ENCODE assay signal across 12 cellular contexts in genomic region chr17:20122236-20122879, GRCh38.
A peak's percentile ranks its signal among the peaks of the same experiment; 100 is the strongest.
DNase-seq lines count a peak whose midpoint lies in the region; ATAC-seq and TF ChIP-seq lines count a peak whose summit lies in the region.
"Had no signal": no experiment of that assay in that cellular context is flagged by ENCODE, and none has a peak within 500 bp of the region (broad histone marks: within the 10 kb centered on the region; RNA-seq: fewer than 3 reads in every experiment).

No MANE protein-coding gene starts in this region.

- H3K9me3 ChIP-seq in Caco-2 = no peaks in the 10 kb centered on the region
- H3K9me3 ChIP-seq in neuronal stem cell (replicated peaks in 1 of 2; ENCODE audit: control insufficient read depth in 2 of 2, insufficient read depth in 1 of 2, low read depth in 1 of 2, low read length in 2 of 2) = no peaks in the 10 kb centered on the region

- no peak overlapping the region for H2BK120ac ChIP-seq in neuronal stem cell (ENCODE audit: low read depth, low read length)

- no peaks in the 10 kb centered on the region for H3K9me3 Mint-ChIP-seq in Caco-2 (ENCODE audit: unreplicated experiment)
- no peaks in the 10 kb centered on the region for H3K9me3 Mint-ChIP-seq in activated naive CD4-positive, alpha-beta T cell treated with anti-CD3 and anti-CD28 coated beads for 36 hours
- H3K9me3 Mint-ChIP-seq: CD4-positive, alpha-beta T cell; T-cell had no signal

- no peak overlapping the region for H3K4me2 ChIP-seq in neuronal stem cell (ENCODE audit: insufficient read depth, low read length, poor library complexity, severe bottlenecking)

- intact Hi-C loops in Caco-2 (cut with micrococcal nuclease; ENCODE audit: unreplicated experiment) = no loop called here
- intact Hi-C loops in dorsolateral prefrontal cortex (cut with DNase I) = loop anchor here (1.0 to 5.0 kb wide), 6 partner anchors 65 to 195 kb away; partner anchors contain the start of gene SPECC1 (in 1 of the 2)
- intact Hi-C loops in activated naive CD4-positive, alpha-beta T cell treated with anti-CD3 and anti-CD28 coated beads for 36 hours (cut with micrococcal nuclease) = no loop called here

- peaks cover 5% of the 10 kb centered on the region for H3K4me1 Mint-ChIP-seq in Caco-2 (ENCODE audit: low read depth, unreplicated experiment)
- no peaks in the 10 kb centered on the region for H3K4me1 Mint-ChIP-seq in activated naive CD4-positive, alpha-beta T cell treated with anti-CD3 and anti-CD28 coated beads for 36 hours (ENCODE audit: low read depth)
- H3K4me1 Mint-ChIP-seq: T-cell had no signal

- POLR2A ChIA-PET in Caco-2 (lab: Charles Lee) = no interaction called here

- H2BK12ac ChIP-seq in neuronal stem cell (ENCODE audit: low read length) = no peak overlapping the region

- peak overlapping the region; percentile 57 for H3K23ac ChIP-seq in neuronal stem cell (ENCODE audit: low read depth, low read length, poor library complexity)

- H2AK5ac ChIP-seq in neuronal stem cell (ENCODE audit: low read depth, low read length) = peak overlapping the region; percentile 8

- no peak overlapping the region for H4K91ac ChIP-seq in neuronal stem cell (ENCODE audit: low read depth, low read length, poor library complexity)

- no peak overlapping the region for H3K14ac ChIP-seq in neuronal stem cell (ENCODE audit: low read length)

- peak overlapping the region in 58 of 59 donors; percentile 49 to 93 (median 86) for H3K27ac ChIP-seq in dorsolateral prefrontal cortex
- H3K27ac ChIP-seq in neuronal stem cell (replicated peaks; ENCODE audit: low read length) = no peak overlapping the region

- H3K27ac Mint-ChIP-seq in Caco-2 (ENCODE audit: unreplicated experiment) = peak overlapping the region; percentile 5
- H3K27ac Mint-ChIP-seq in activated naive CD4-positive, alpha-beta T cell treated with anti-CD3 and anti-CD28 coated beads for 36 hours = no peak overlapping the region
- H3K27ac Mint-ChIP-seq: CD4-positive, alpha-beta T cell; T-cell had no signal

- H3K36me3 ChIP-seq in Caco-2 (ENCODE audit: control insufficient read depth, insufficient read depth, low read length) (no peaks in the 10 kb centered on the region), neuronal stem cell (replicated peaks in 1 of 2; ENCODE audit: control insufficient read depth in 2 of 2, insufficient read depth in 2 of 2, low read length in 2 of 2) (no peaks in the 10 kb centered on the region)

- no peaks in the 10 kb centered on the region for H3K79me1 ChIP-seq in neuronal stem cell (ENCODE audit: low read depth, low read length)

- no peak overlapping the region for H3K4ac ChIP-seq in neuronal stem cell (ENCODE audit: low read length)

- no peak overlapping the region for H3K9ac ChIP-seq in neuronal stem cell (ENCODE audit: low read depth, low read length, poor library complexity)

- WGBS in neuronal stem cell (ENCODE audit: extremely low coverage in 2 of 2, insufficient read length in 2 of 2, insufficient replicate concordance in 1 of 2), 2 donors = no CpG with 5 or more reads among the region's 8 CpGs

- DNase-seq in Caco-2 (no peak), MV-4-11 (lab: John Stamatoyannopoulos, UW) (peak; percentile 88), dorsolateral prefrontal cortex (peak in 1 of 10 donors; percentile 30), neuronal stem cell (ENCODE audit: low spot score) (no peak), NCI-H2029 (lab: John Stamatoyannopoulos, UW) (no peak)
- no peak for DNase-seq in activated naive CD4-positive, alpha-beta T cell treated with anti-CD3 and anti-CD28 coated beads for 36 hours
- DNase-seq: cortex of kidney, NCI-H187 treated with DMSO at 0.1 percent for 48 hours had no signal

- H3K27me3 Mint-ChIP-seq in Caco-2 (ENCODE audit: insufficient read depth, unreplicated experiment) = peaks cover 6% of the 10 kb centered on the region
- H3K27me3 Mint-ChIP-seq in activated naive CD4-positive, alpha-beta T cell treated with anti-CD3 and anti-CD28 coated beads for 36 hours (ENCODE audit: low read depth) = no peaks in the 10 kb centered on the region

- H3K27me3 ChIP-seq in Caco-2 (replicated peaks; ENCODE audit: control insufficient read depth, insufficient read depth, low read length) (no peaks in the 10 kb centered on the region), dorsolateral prefrontal cortex (no peaks in the 10 kb centered on the region), neuronal stem cell (ENCODE audit: control insufficient read depth in 3 of 3, insufficient read depth in 3 of 3, low read depth in 1 of 3, low read length in 3 of 3) (peaks cover 0 to 3% (median 0%) of the 10 kb centered on the region in 3 experiments)

- H4K8ac ChIP-seq in neuronal stem cell (ENCODE audit: low read depth, low read length) = no peak overlapping the region

- H3K18ac ChIP-seq in neuronal stem cell (ENCODE audit: low read length) = no peak overlapping the region

- no peak overlapping the region for H3K4me3 Mint-ChIP-seq in Caco-2 (ENCODE audit: unreplicated experiment)
- no peak overlapping the region for H3K4me3 Mint-ChIP-seq in activated naive CD4-positive, alpha-beta T cell treated with anti-CD3 and anti-CD28 coated beads for 36 hours
- H3K4me3 Mint-ChIP-seq: CD4-positive, alpha-beta T cell; T-cell had no signal

- no peak overlapping the region for H2AFZ ChIP-seq in neuronal stem cell (ENCODE audit: low read length)

- H2BK5ac ChIP-seq in neuronal stem cell (ENCODE audit: low read length) = no peak overlapping the region

- H3K4me1 ChIP-seq in Caco-2 (no peaks in the 10 kb centered on the region), neuronal stem cell (ENCODE audit: control insufficient read depth in 2 of 2, insufficient read depth in 1 of 2, low read depth in 1 of 2, low read length in 2 of 2) (no peaks in the 10 kb centered on the region)

- BruUV-seq in Caco-2 (replicated peaks; lab: Mats Ljungman, UMichigan) = no TSS peak

- CTCF ChIA-PET in Caco-2 (lab: Charles Lee) = interaction anchor here (0.5 to 1.4 kb wide), 5 partner anchors 68 to 630 kb away, joined by 3 to 8 read pairs (median 3); no protein-coding TSS in a partner anchor
- CTCF ChIA-PET in activated naive CD4-positive, alpha-beta T cell treated with anti-CD3 and anti-CD28 coated beads for 36 hours (lab: Charles Lee) = interaction anchor here (0.6 to 3.8 kb wide), 14 partner anchors 22 to 199 kb away, joined by 3 to 25 read pairs (median 4); no protein-coding TSS in a partner anchor

- TF ChIP-seq CTCF in Caco-2 (IDR thresholded peaks at IDR 0.05; ENCODE audit: insufficient read depth in 1 of 2, low read depth in 1 of 2, low read length in 1 of 2, severe bottlenecking in 1 of 2, unreplicated experiment in 1 of 2) (no peak), dorsolateral prefrontal cortex (IDR thresholded peaks at IDR 0.05 in 54 of 56, conservative IDR thresholded peaks at IDR 0.05 in 2 of 56; ENCODE audit: low read depth in 1 of 56, partially characterized antibody in 56 of 56) (no peak)

- ATAC-seq in HG03432 (IDR thresholded peaks at IDR 0.05; ENCODE audit: unreplicated experiment) = no peak

- H3K4me3 ChIP-seq in Caco-2 (ENCODE audit: low read depth, low read length) (no peak overlapping the region), dorsolateral prefrontal cortex (peak overlapping the region in 52 of 59 donors; percentile 3 to 55 (median 36)), neuronal stem cell (ENCODE audit: low read length in 2 of 2) (no peak overlapping the region)
- H3K4me3 ChIP-seq: K562 had no signal

- no peaks in the 10 kb centered on the region for H3K36me3 Mint-ChIP-seq in Caco-2 (ENCODE audit: insufficient read depth, unreplicated experiment)
- no peaks in the 10 kb centered on the region for H3K36me3 Mint-ChIP-seq in activated naive CD4-positive, alpha-beta T cell treated with anti-CD3 and anti-CD28 coated beads for 36 hours (ENCODE audit: low read depth)
- H3K36me3 Mint-ChIP-seq: T-cell had no signal

- no peak overlapping the region for H2BK15ac ChIP-seq in neuronal stem cell (ENCODE audit: low read length)

Comparison
In these comparisons a context has a peak if more than half of its experiments do, and no peak if none do; other contexts are left out.
1. H3K4me3 ChIP-seq: peak in dorsolateral prefrontal cortex (52 of 59); none in Caco-2 (single experiment) and neuronal stem cell (0 of 2).
2. intact Hi-C loops: an anchor here in dorsolateral prefrontal cortex (1.0 to 5.0 kb wide); none called in Caco-2 and activated naive CD4-positive, alpha-beta T cell treated with anti-CD3 and anti-CD28 coated beads for 36 hours.